In the genomic region with DNA sequence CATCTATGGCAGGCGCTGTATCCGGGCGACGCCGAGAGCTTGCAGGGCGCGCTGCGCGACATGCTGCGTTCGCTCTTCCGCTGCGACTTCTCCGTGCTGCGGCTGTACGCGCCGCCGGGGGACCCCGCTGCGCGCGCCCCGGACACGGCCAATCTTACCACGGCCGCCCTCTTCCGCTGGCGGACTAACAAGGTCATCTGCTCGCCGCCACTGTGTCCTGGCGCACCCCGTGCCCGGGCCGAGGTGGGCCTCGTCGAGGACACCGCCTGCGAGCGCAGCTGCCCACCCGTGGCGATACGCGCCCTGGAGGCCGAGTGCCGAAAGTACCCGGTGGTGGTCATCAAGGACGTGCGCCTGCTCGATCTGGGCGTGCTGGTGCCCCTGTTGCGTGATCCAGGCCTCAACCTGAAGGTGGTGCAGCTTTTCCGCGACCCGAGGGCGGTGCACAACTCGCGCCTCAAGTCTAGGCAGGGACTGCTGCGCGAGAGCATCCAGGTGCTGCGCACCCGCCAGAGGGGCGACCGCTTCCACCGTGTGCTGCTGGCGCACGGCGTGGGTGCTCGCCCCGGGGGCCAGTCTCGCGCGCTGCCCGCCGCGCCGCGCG, we compare ENCODE assay signal across 8 cellular contexts. TPM values are rescaled to one million over a fixed set of nuclear protein-coding genes. Genes with fewer than 3 reads are reported as not detected.
A peak's percentile ranks its signal among the peaks of the same experiment; 100 is the strongest.
DNase-seq lines count a peak whose midpoint lies in the region; ATAC-seq and TF ChIP-seq lines count a peak whose summit lies in the region.
"Had no signal": no experiment of that assay in that cellular context is flagged by ENCODE, and none has a peak within 500 bp of the region (broad histone marks: within the 10 kb centered on the region; RNA-seq: fewer than 3 reads in every experiment).

No MANE protein-coding gene starts in this region.

- H3K36me3 ChIP-seq in endocrine pancreas (ENCODE audit: control insufficient read depth, insufficient read depth, low read length): no peaks in the 10 kb centered on the region

- peak; percentile 16 for TF ChIP-seq POLR2A in GM19193 (IDR thresholded peaks at IDR 0.05; ENCODE audit: extremely low read depth, insufficient read depth, insufficient read length)

- H3K9me3 Mint-ChIP-seq in naive thymus-derived CD8-positive, alpha-beta T cell: peaks cover 0 to 2% (median 0%) of the 10 kb centered on the region in 9 donors
- H3K9me3 Mint-ChIP-seq: activated naive CD4-positive, alpha-beta T cell treated with anti-CD3 and anti-CD28 coated beads, Interleukin-2, amount 50 U/mL, for 72 hours had no signal

- peaks cover 0 to 17% (median 4%) of the 10 kb centered on the region in 5 donors for H3K27me3 Mint-ChIP-seq in naive thymus-derived CD8-positive, alpha-beta T cell

- peak overlapping the region; percentile 26 for H3K9ac ChIP-seq in endocrine pancreas (ENCODE audit: control insufficient read depth, insufficient read depth, low read length)

- no peak overlapping the region for H3K27ac Mint-ChIP-seq in naive thymus-derived CD8-positive, alpha-beta T cell

- H3K4me1 ChIP-seq in endocrine pancreas (ENCODE audit: control insufficient read depth, insufficient read depth, low read length): no peaks in the 10 kb centered on the region

- no peaks in the 10 kb centered on the region for H3K27me3 ChIP-seq in endocrine pancreas (ENCODE audit: control insufficient read depth, insufficient read depth, low read length)

- no peaks in the 10 kb centered on the region for H3K9me3 ChIP-seq in endocrine pancreas (ENCODE audit: control insufficient read depth, low read length)

- H3K4me3 Mint-ChIP-seq in naive thymus-derived CD8-positive, alpha-beta T cell: peak overlapping the region; percentile 57 to 85 (median 76)

- H3K4me1 Mint-ChIP-seq in naive thymus-derived CD8-positive, alpha-beta T cell: peaks cover 2 to 39% (median 27%) of the 10 kb centered on the region in 4 donors

- peak; percentile 62 for DNase-seq in activated CD4-positive, CD25-positive, alpha-beta regulatory T cell treated with anti-CD3 and anti-CD28 coated beads, Interleukin-2, amount 50 U/mL, for 72 hours
- peak in 7 of 10 donors; percentile 0 to 59 (median 18) for DNase-seq in naive thymus-derived CD8-positive, alpha-beta T cell
- no peak for DNase-seq in OCI-M2 (lab: John Stamatoyannopoulos, UW; ENCODE audit: unreplicated experiment)

- peaks cover 0 to 4% (median 0%) of the 10 kb centered on the region in 3 donors for H3K36me3 Mint-ChIP-seq in naive thymus-derived CD8-positive, alpha-beta T cell
- H3K36me3 Mint-ChIP-seq: activated naive CD4-positive, alpha-beta T cell treated with anti-CD3 and anti-CD28 coated beads, Interleukin-2, amount 50 U/mL, for 72 hours had no signal

- POLR2A ChIA-PET in naive thymus-derived CD8-positive, alpha-beta T cell (lab: Charles Lee): no interaction called here

- ATAC-seq in HG03442 (IDR thresholded peaks at IDR 0.05; ENCODE audit: unreplicated experiment): peak; percentile 12
- ATAC-seq in naive thymus-derived CD8-positive, alpha-beta T cell: peak; percentile 13 to 44
- no peak for ATAC-seq in HG03097 (IDR thresholded peaks at IDR 0.05; ENCODE audit: low FRiP score, unreplicated experiment)

- no peak overlapping the region for H3K4me3 ChIP-seq in endocrine pancreas (ENCODE audit: control insufficient read depth, insufficient read depth, low read length)

RNA-seq across cellular contexts. Expression of a gene that starts 0.9 kb away (rescaled TPM):
- under 1 TPM; 0.52 to 0.74 TPM for total RNA-seq in naive thymus-derived CD8-positive, alpha-beta T cell
- 1 to 10 TPM in 1 of 3 donors, under 1 TPM in 2; 0.11 to 1.1 (median 0.60) TPM for polyA plus RNA-seq in naive thymus-derived CD8-positive, alpha-beta T cell

RNA-seq across cellular contexts. Expression of a gene that starts 29.2 kb away (rescaled TPM):
- 1 to 10 TPM; 4.4 to 6.0 TPM for total RNA-seq in naive thymus-derived CD8-positive, alpha-beta T cell
- under 1 TPM in 2 of 3 donors, not detected in 1; 0.36 to 0.79 TPM for polyA plus RNA-seq in naive thymus-derived CD8-positive, alpha-beta T cell
